Comparison of ENCODE assay signal across 8 cellular contexts in genomic region chr19:58009666-58010301, GRCh38. TPM values are rescaled to one million over a fixed set of nuclear protein-coding genes. Genes with fewer than 3 reads are reported as not detected.
A peak's percentile ranks its signal among the peaks of the same experiment; 100 is the strongest.
DNase-seq lines count a peak whose midpoint lies in the region; ATAC-seq and TF ChIP-seq lines count a peak whose summit lies in the region.

No MANE protein-coding gene starts in this region.

- ATAC-seq in HG03521 (IDR thresholded peaks at IDR 0.05; ENCODE audit: unreplicated experiment) (peak; percentile 48), left ventricle myocardium superior (peak; percentile 97)

- H3K9ac ChIP-seq in SK-N-MC (ENCODE audit: insufficient read length): peak overlapping the region; percentile 55

- TF ChIP-seq CTCF in ascending aorta (IDR thresholded peaks at IDR 0.05): no peak

- no peaks in the 10 kb centered on the region for H3K4me1 ChIP-seq in ascending aorta

- DNase-seq in DMS114 treated with DMSO at 0.1 percent for 48 hours (lab: John Stamatoyannopoulos, UW; ENCODE audit: unreplicated experiment) (peak; percentile 89), SK-N-MC (ENCODE audit: low read depth, low spot score) (peak; percentile 12), ascending aorta (ENCODE audit: low spot score in 2 of 2) (peak in 1 of 2 donors; percentile 83), left ventricle myocardium superior (peak; percentile 93), pulmonary artery endothelial cell (ENCODE audit: low read depth, low spot score) (peak; percentile 53), NOMO-1 treated with DMSO at 0.1 percent for 48 hours (lab: John Stamatoyannopoulos, UW; ENCODE audit: unreplicated experiment) (no peak), LoVo (ENCODE audit: low spot score) (no peak)

- intact Hi-C loops in ascending aorta (cut with DNase I): no loop called here
- intact Hi-C loops in left ventricle myocardium superior (cut with micrococcal nuclease): no loop called here

- H3K9me3 ChIP-seq in SK-N-MC (ENCODE audit: low read depth, low read length) (peaks cover 2% of the 10 kb centered on the region; the same call in 1 of the 2 replicates), ascending aorta (peaks cover 68 to 84% of the 10 kb centered on the region in 2 donors)

- no peak overlapping the region for H3K27ac ChIP-seq in SK-N-MC
- H3K27ac ChIP-seq in ascending aorta: no peak overlapping the region

- H3K36me3 ChIP-seq in SK-N-MC (ENCODE audit: insufficient read depth, low read length) (peaks cover 18% of the 10 kb centered on the region), ascending aorta (peaks cover 6 to 26% of the 10 kb centered on the region in 2 donors)

- no peaks in the 10 kb centered on the region for H3K27me3 ChIP-seq in ascending aorta

- H3K4me3 ChIP-seq in SK-N-MC (peak overlapping the region; percentile 78), ascending aorta (peak overlapping the region; percentile 26 to 36)

RNA-seq across cellular contexts. Expression of gene ZNF606, which starts 7.2 kb away (rescaled TPM):
- 1.5 TPM for total RNA-seq in ascending aorta
- total RNA-seq in left ventricle myocardium superior: 14.1 TPM
- 8.3 and 12.6 TPM in 2 replicates for total RNA-seq in pulmonary artery endothelial cell

RNA-seq across cellular contexts. Expression of gene ZSCAN1, which starts 24.0 kb away (rescaled TPM):
- not detected for total RNA-seq in ascending aorta
- not detected for total RNA-seq in left ventricle myocardium superior
- total RNA-seq in pulmonary artery endothelial cell: not detected in 2 replicates

RNA-seq across cellular contexts. Expression of gene C19orf18, which starts 35.5 kb away (rescaled TPM):
- not detected for total RNA-seq in ascending aorta
- total RNA-seq in left ventricle myocardium superior: 2.0 TPM
- 0.20 TPM in 1 of 2 replicates, not detected in the other for total RNA-seq in pulmonary artery endothelial cell

RNA-seq across cellular contexts. Expression of gene ZNF135, which starts 49.3 kb away (rescaled TPM):
- total RNA-seq in ascending aorta: 3.7 TPM
- 4.1 TPM for total RNA-seq in left ventricle myocardium superior
- total RNA-seq in pulmonary artery endothelial cell: 0.46 and 3.2 TPM in 2 replicates

Comparison
In these comparisons a context has a peak if more than half of its experiments do, and no peak if none do; other contexts are left out.
1. DNase-seq: peak in DMS114 treated with DMSO at 0.1 percent for 48 hours (single experiment), SK-N-MC (single experiment), left ventricle myocardium superior (single experiment) and pulmonary artery endothelial cell (single experiment); none in NOMO-1 treated with DMSO at 0.1 percent for 48 hours (single experiment) and LoVo (single experiment).